In the genomic region with DNA sequence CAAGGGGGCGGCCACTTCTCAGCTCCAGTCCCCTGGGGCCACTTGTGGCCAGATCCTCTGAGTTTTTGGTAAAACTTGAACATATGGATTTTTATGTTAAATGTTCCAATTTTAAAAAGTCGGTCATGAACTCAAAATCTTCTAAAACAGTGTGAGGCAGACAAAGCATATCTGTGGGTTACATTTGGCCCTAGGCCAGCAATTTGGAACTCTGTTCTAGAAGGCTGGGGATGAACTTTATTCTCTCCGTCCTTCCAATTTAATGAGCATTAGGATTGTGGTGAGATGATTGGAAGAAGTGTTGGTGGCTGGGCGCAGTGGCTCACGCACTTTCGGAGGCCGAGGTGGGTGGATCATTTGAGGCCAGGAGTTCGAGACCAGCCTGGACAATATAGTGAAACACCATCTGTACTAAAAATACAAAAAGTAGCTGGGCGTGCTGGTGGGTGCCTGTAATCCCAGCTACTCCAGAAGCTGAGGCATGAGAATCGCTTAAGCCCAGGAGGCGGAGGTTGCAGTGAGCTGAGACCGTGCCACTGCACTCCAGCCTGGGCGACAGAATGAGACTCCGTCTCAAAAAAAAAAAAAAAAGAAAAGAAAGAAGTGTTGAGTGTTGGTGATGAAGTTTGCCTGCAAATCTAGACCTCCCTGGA, we compare ENCODE assay signal across 23 cellular contexts. TPM values are rescaled to one million over a fixed set of nuclear protein-coding genes. Genes with fewer than 3 reads are reported as not detected.
A peak's percentile ranks its signal among the peaks of the same experiment; 100 is the strongest.
DNase-seq lines count a peak whose midpoint lies in the region; ATAC-seq and TF ChIP-seq lines count a peak whose summit lies in the region.
"Had no signal": no experiment of that assay in that cellular context is flagged by ENCODE, and none has a peak within 500 bp of the region (broad histone marks: within the 10 kb centered on the region; RNA-seq: fewer than 3 reads in every experiment).

No MANE protein-coding gene starts in this region.

- no peaks in the 10 kb centered on the region for H3K27me3 Mint-ChIP-seq in CD4-positive, alpha-beta T cell
- peaks cover 2% of the 10 kb centered on the region for H3K27me3 Mint-ChIP-seq in neural progenitor cell (ENCODE audit: insufficient read depth, low read depth)
- no peaks in the 10 kb centered on the region for H3K27me3 Mint-ChIP-seq in CD4-positive, alpha-beta memory T cell
- H3K27me3 Mint-ChIP-seq: T-helper 17 cell had no signal

- TF ChIP-seq CTCF in CD4-positive, alpha-beta T cell (IDR thresholded peaks at IDR 0.05), result no peak
- no peak for TF ChIP-seq CTCF in neural progenitor cell (IDR thresholded peaks at IDR 0.05)

- H3K9me3 Mint-ChIP-seq in CD4-positive, alpha-beta T cell, result no peaks in the 10 kb centered on the region
- H3K9me3 Mint-ChIP-seq in neural progenitor cell, result no peaks in the 10 kb centered on the region
- peaks cover 0 to 3% (median 0%) of the 10 kb centered on the region in 8 donors for H3K9me3 Mint-ChIP-seq in CD4-positive, alpha-beta memory T cell
- H3K9me3 Mint-ChIP-seq: activated naive CD4-positive, alpha-beta T cell treated with anti-CD3 and anti-CD28 coated beads, Interleukin-2, amount 10 ng/mL, durations not matched to agents 7 days and 5 days; HFFc6 had no signal

- H3K4me1 ChIP-seq in neural progenitor cell, result peaks cover 15% of the 10 kb centered on the region
- H3K4me1 ChIP-seq in CD4-positive, alpha-beta memory T cell (ENCODE audit: insufficient read depth, low read length), result peaks cover 5% of the 10 kb centered on the region

- no peak for DNase-seq in CD4-positive, alpha-beta T cell
- DNase-seq in RPMI8226, result peak; percentile 20
- DNase-seq in fibroblast of peridontal ligament (ENCODE audit: extremely low read depth), result peak; percentile 67
- DNase-seq in neural progenitor cell (ENCODE audit: low spot score), result no peak
- no peak for DNase-seq in NCI-H2227 treated with DMSO at 0.1 percent for 48 hours (lab: John Stamatoyannopoulos, UW)
- DNase-seq in NCI-H526 (lab: John Stamatoyannopoulos, UW), result no peak
- no peak for DNase-seq in CD4-positive, alpha-beta memory T cell
- DNase-seq: activated CD4-positive, alpha-beta T cell treated with anti-CD3 and anti-CD28 coated beads, Interleukin-2, amount 50 U/mL, for 4 hours; activated naive CD4-positive, alpha-beta T cell treated with anti-CD3 and anti-CD28 coated beads, Interleukin-2, amount 10 ng/mL, durations not matched to agents 7 days and 5 days; DMS79 treated with DMSO at 0.1 percent for 48 hours; HFFc6; hippocampal formation; mesenchymal stem cell; NCI-H1092; NCI-H2029 treated with DMSO at 0.1 percent for 48 hours; psoas muscle; SHP77; stimulated activated CD4-positive, alpha-beta T cell treated with anti-CD3 and anti-CD28 coated beads, Interleukin-4, amount 100 ng/mL, for 24 hours; T-helper 17 cell had no signal

- no peak overlapping the region for H3K4me2 ChIP-seq in neural progenitor cell
- H3K4me2 ChIP-seq: KMS-11 had no signal

- CTCF ChIA-PET in CD4-positive, alpha-beta T cell (lab: Charles Lee), result no interaction called here
- CTCF ChIA-PET in CD4-positive, alpha-beta memory T cell (lab: Charles Lee; ENCODE audit: partially characterized antibody), result no interaction called here

- no peak overlapping the region for H2AFZ ChIP-seq in neural progenitor cell (replicated peaks)

- H3K27me3 ChIP-seq in CD4-positive, alpha-beta T cell (ENCODE audit: control insufficient read depth, insufficient read depth, low read length), result no peaks in the 10 kb centered on the region
- no peaks in the 10 kb centered on the region for H3K27me3 ChIP-seq in neural progenitor cell
- H3K27me3 ChIP-seq in CD4-positive, alpha-beta memory T cell (ENCODE audit: insufficient read depth, low read length), result no peaks in the 10 kb centered on the region
- H3K27me3 ChIP-seq: ascending aorta had no signal

- peaks cover 18% of the 10 kb centered on the region for H4K20me1 ChIP-seq in neural progenitor cell (ENCODE audit: low read depth)

- intact Hi-C loops in CD4-positive, alpha-beta T cell (cut with DNase I, micrococcal nuclease), result loop anchor here in 1 of 2 experiments (5.0 to 10.0 kb wide), 3 partner anchors 463 to 1881 kb away; partner anchors contain the start of genes ATP2A2, MMAB and MVK
- intact Hi-C loops in CD4-positive, alpha-beta memory T cell (cut with micrococcal nuclease), result no loop called here

- peaks cover 32% of the 10 kb centered on the region for H3K79me2 ChIP-seq in neural progenitor cell (ENCODE audit: low read depth)

- POLR2A ChIA-PET in CD4-positive, alpha-beta T cell (lab: Charles Lee), result no interaction called here
- POLR2A ChIA-PET in CD4-positive, alpha-beta memory T cell (lab: Charles Lee; ENCODE audit: partially characterized antibody), result no interaction called here

- H3K27ac Mint-ChIP-seq in CD4-positive, alpha-beta T cell, result no peak overlapping the region
- H3K27ac Mint-ChIP-seq in neural progenitor cell, result no peak overlapping the region
- peak overlapping the region in 3 of 7 donors; percentile 21 to 96 (median 32) for H3K27ac Mint-ChIP-seq in CD4-positive, alpha-beta memory T cell
- H3K27ac Mint-ChIP-seq: activated naive CD4-positive, alpha-beta T cell treated with anti-CD3 and anti-CD28 coated beads, Interleukin-2, amount 10 ng/mL, durations not matched to agents 7 days and 5 days; HFFc6; T-helper 17 cell had no signal

- H3F3A ChIP-seq in neural progenitor cell (ENCODE audit: low read depth), result peaks cover 9% of the 10 kb centered on the region

- no peak for ATAC-seq in CD4-positive, alpha-beta T cell (ENCODE audit: poor library complexity)
- no peak for ATAC-seq in HG03521 (IDR thresholded peaks at IDR 0.05; ENCODE audit: unreplicated experiment)
- ATAC-seq: psoas muscle, T-helper 17 cell had no signal

- H3K4me1 Mint-ChIP-seq in CD4-positive, alpha-beta T cell (ENCODE audit: low read depth), result peaks cover 31% of the 10 kb centered on the region
- H3K4me1 Mint-ChIP-seq in neural progenitor cell, result peaks cover 25% of the 10 kb centered on the region
- peaks cover 5 to 37% (median 16%) of the 10 kb centered on the region in 4 donors for H3K4me1 Mint-ChIP-seq in CD4-positive, alpha-beta memory T cell

- no peaks in the 10 kb centered on the region for H3K36me3 ChIP-seq in neural progenitor cell
- H3K36me3 ChIP-seq in CD4-positive, alpha-beta memory T cell (ENCODE audit: insufficient read depth, low read length), result no peaks in the 10 kb centered on the region
- H3K36me3 ChIP-seq: ascending aorta had no signal

- peak overlapping the region; percentile 13 for H3K4me3 Mint-ChIP-seq in CD4-positive, alpha-beta T cell
- peak overlapping the region; percentile 65 for H3K4me3 Mint-ChIP-seq in neural progenitor cell
- no peak overlapping the region for H3K4me3 Mint-ChIP-seq in CD4-positive, alpha-beta memory T cell
- H3K4me3 Mint-ChIP-seq: activated naive CD4-positive, alpha-beta T cell treated with anti-CD3 and anti-CD28 coated beads, Interleukin-2, amount 10 ng/mL, durations not matched to agents 7 days and 5 days; HFFc6; T-helper 17 cell had no signal

- H3K9me3 ChIP-seq in CD4-positive, alpha-beta T cell (ENCODE audit: control insufficient read depth, low read length), result no peaks in the 10 kb centered on the region
- H3K9me3 ChIP-seq in neural progenitor cell (ENCODE audit: low read depth), result no peaks in the 10 kb centered on the region
- H3K9me3 ChIP-seq in CD4-positive, alpha-beta memory T cell (ENCODE audit: control insufficient read depth in 1 of 2, low read length in 2 of 2), result no peaks in the 10 kb centered on the region
- H3K9me3 ChIP-seq: ascending aorta, psoas muscle had no signal

- H3K36me3 Mint-ChIP-seq in CD4-positive, alpha-beta T cell (ENCODE audit: low read depth), result peaks cover 21% of the 10 kb centered on the region
- no peaks in the 10 kb centered on the region for H3K36me3 Mint-ChIP-seq in neural progenitor cell
- peaks cover 2 to 17% of the 10 kb centered on the region in 2 donors for H3K36me3 Mint-ChIP-seq in CD4-positive, alpha-beta memory T cell

- no peak overlapping the region for H3K27ac ChIP-seq in CD4-positive, alpha-beta T cell (ENCODE audit: low read depth, low read length)
- no peak overlapping the region for H3K27ac ChIP-seq in neural progenitor cell
- H3K27ac ChIP-seq in CD4-positive, alpha-beta memory T cell (ENCODE audit: low read depth, low read length), result no peak overlapping the region
- H3K27ac ChIP-seq: KMS-11, psoas muscle had no signal

- H3K9ac ChIP-seq in neural progenitor cell, result no peak overlapping the region
- H3K9ac ChIP-seq: KMS-11 had no signal

- H3K4me3 ChIP-seq in neural progenitor cell, result no peak overlapping the region
- no peak overlapping the region for H3K4me3 ChIP-seq in CD4-positive, alpha-beta memory T cell (ENCODE audit: low read length in 2 of 2)
- H3K4me3 ChIP-seq: ascending aorta, psoas muscle had no signal

RNA-seq across cellular contexts. Expression of gene PPP1CC, which starts 3.1 kb away (rescaled TPM):
- 100 to 1,000 TPM; 146 to 150 TPM for total RNA-seq in CD4-positive, alpha-beta T cell
- 408 and 629 TPM in 2 replicates for total RNA-seq in neural progenitor cell (ENCODE audit: low replicate concordance)
- 100 to 1,000 TPM; 147 to 168 TPM for total RNA-seq in CD4-positive, alpha-beta memory T cell
- 100 to 1,000 TPM; 140 to 216 TPM for polyA plus RNA-seq in CD4-positive, alpha-beta memory T cell

RNA-seq across cellular contexts. Expression of gene HVCN1, which starts 56.8 kb away (rescaled TPM):
- total RNA-seq in CD4-positive, alpha-beta T cell, result 1 to 10 TPM; 3.9 to 4.1 TPM
- total RNA-seq in neural progenitor cell (ENCODE audit: low replicate concordance), result 12.0 and 16.4 TPM in 2 replicates
- total RNA-seq in CD4-positive, alpha-beta memory T cell, result 1 to 10 TPM; 6.4 to 7.8 TPM
- polyA plus RNA-seq in CD4-positive, alpha-beta memory T cell, result 10 to 100 TPM in 1 of 2 donors, 1 to 10 TPM in 1; 7.4 to 16.4 TPM
- polyA plus RNA-seq: neural cell had no signal

Comparison
In these comparisons a context has a peak if more than half of its experiments do, and no peak if none do; other contexts are left out.
1. DNase-seq: peak in RPMI8226 (single experiment) and fibroblast of peridontal ligament (single experiment); none in CD4-positive, alpha-beta T cell (0 of 10), neural progenitor cell (single experiment), NCI-H2227 treated with DMSO at 0.1 percent for 48 hours (single experiment), NCI-H526 (0 of 2) and CD4-positive, alpha-beta memory T cell (0 of 5).
2. H3K4me3 Mint-ChIP-seq: peak in CD4-positive, alpha-beta T cell (single experiment) and neural progenitor cell (single experiment); none in CD4-positive, alpha-beta memory T cell (0 of 8).